ENCODE assay signal across 18 cellular contexts in genomic region chr15:78063966-78064365, GRCh38. TPM values are rescaled to one million over a fixed set of nuclear protein-coding genes. Genes with fewer than 3 reads are reported as not detected.
DNase-seq lines count a peak whose midpoint lies in the region; ATAC-seq and TF ChIP-seq lines count a peak whose summit lies in the region.
"Had no signal": no experiment of that assay in that cellular context is flagged by ENCODE, and none has a peak within 500 bp of the region (broad histone marks: within the 10 kb centered on the region; RNA-seq: fewer than 3 reads in every experiment).

No MANE protein-coding gene starts in this region.

- H2AFZ ChIP-seq in smooth muscle cell (ENCODE audit: low read depth) (no peak overlapping the region), neural progenitor cell (replicated peaks) (no peak overlapping the region)

- no peak for DNase-seq in body of pancreas
- DNase-seq in smooth muscle cell (lab: John Stamatoyannopoulos, UW; ENCODE audit: unreplicated experiment), result no peak
- no peak for DNase-seq in neural progenitor cell (ENCODE audit: low spot score)
- DNase-seq in T-cell, result no peak
- DNase-seq in T-helper 1 cell, result no peak
- DNase-seq: activated naive CD4-positive, alpha-beta T cell treated with anti-CD3 and anti-CD28 coated beads, Interleukin-2, amount 10 ng/mL, durations not matched to agents 7 days and 5 days; EL; HCEC 1CT; NCI-H1105 treated with DMSO at 0.1 percent for 48 hours; NCI-H446 treated with DMSO at 0.1 percent for 48 hours; stimulated activated CD4-positive, alpha-beta T cell treated with anti-CD3 and anti-CD28 coated beads, Interleukin-2, amount 100 ng/mL, for 24 hours had no signal

- H3K27ac Mint-ChIP-seq in neural progenitor cell (no peak overlapping the region), T-cell (no peak overlapping the region)
- H3K27ac Mint-ChIP-seq: activated naive CD4-positive, alpha-beta T cell treated with anti-CD3 and anti-CD28 coated beads, Interleukin-2, amount 10 ng/mL, durations not matched to agents 7 days and 5 days had no signal

- WGBS in body of pancreas, 2 donors, result 83 to 87% methylated on average over 4 of the region's 4 CpGs
- WGBS in smooth muscle cell (ENCODE audit: low lambda C conversion rate), result 89% methylated on average over 4 of the region's 4 CpGs

- no peak for TF ChIP-seq CTCF in body of pancreas (IDR thresholded peaks at IDR 0.05)
- no peak for TF ChIP-seq CTCF in smooth muscle cell (IDR thresholded peaks at IDR 0.05; ENCODE audit: borderline replicate concordance, insufficient read depth, poor library complexity, severe bottlenecking)
- TF ChIP-seq CTCF in neural progenitor cell (IDR thresholded peaks at IDR 0.05), result no peak

- H3K4me1 Mint-ChIP-seq in neural progenitor cell, result peaks cover 24% of the 10 kb centered on the region
- H3K4me1 Mint-ChIP-seq in T-cell, result peaks cover 18 to 27% (median 26%) of the 10 kb centered on the region in 3 donors

- intact Hi-C loops in body of pancreas (cut with DNase I), result no loop called here

- peak; percentile 4 for ATAC-seq in body of pancreas
- no peak for ATAC-seq in T-cell (replicated peaks in 1 of 4)
- no peak for ATAC-seq in GM18519 (IDR thresholded peaks at IDR 0.05; ENCODE audit: low FRiP score, unreplicated experiment)

- H3K4me3 Mint-ChIP-seq in neural progenitor cell, result no peak overlapping the region
- H3K4me3 Mint-ChIP-seq in T-cell, result no peak overlapping the region
- H3K4me3 Mint-ChIP-seq: activated naive CD4-positive, alpha-beta T cell treated with anti-CD3 and anti-CD28 coated beads, Interleukin-2, amount 10 ng/mL, durations not matched to agents 7 days and 5 days had no signal

- no peaks in the 10 kb centered on the region for H3K36me3 Mint-ChIP-seq in neural progenitor cell
- peaks cover 2% of the 10 kb centered on the region for H3K36me3 Mint-ChIP-seq in T-cell

- H3K27me3 ChIP-seq in body of pancreas (no peaks in the 10 kb centered on the region), layer of hippocampus (ENCODE audit: control insufficient read depth, insufficient read depth, low read length) (no peaks in the 10 kb centered on the region), smooth muscle cell (ENCODE audit: low read depth) (no peaks in the 10 kb centered on the region), neural progenitor cell (no peaks in the 10 kb centered on the region)

- H3K79me2 ChIP-seq in smooth muscle cell (ENCODE audit: low read depth) (peaks cover 78% of the 10 kb centered on the region), neural progenitor cell (ENCODE audit: low read depth) (peaks cover 27% of the 10 kb centered on the region)

- H3K4me2 ChIP-seq in smooth muscle cell, result no peak overlapping the region
- no peak overlapping the region for H3K4me2 ChIP-seq in neural progenitor cell

- H3F3A ChIP-seq in smooth muscle cell (ENCODE audit: low read depth) (peaks cover 27% of the 10 kb centered on the region), neural progenitor cell (ENCODE audit: low read depth) (peaks cover 6% of the 10 kb centered on the region)

- H3K4me3 ChIP-seq in GM08714 (ENCODE audit: low read length) (peak overlapping the region; percentile 14; the same call in 1 of the 2 replicates), body of pancreas (no peak overlapping the region), smooth muscle cell (no peak overlapping the region), neural progenitor cell (no peak overlapping the region)

- H3K9me3 ChIP-seq in body of pancreas (no peaks in the 10 kb centered on the region), smooth muscle cell (replicated peaks; ENCODE audit: low read depth) (no peaks in the 10 kb centered on the region), neural progenitor cell (ENCODE audit: low read depth) (no peaks in the 10 kb centered on the region)

- H3K27me3 Mint-ChIP-seq in neural progenitor cell (ENCODE audit: insufficient read depth, low read depth) (no peaks in the 10 kb centered on the region), T-cell (no peaks in the 10 kb centered on the region)
- H3K27me3 Mint-ChIP-seq: activated naive CD4-positive, alpha-beta T cell treated with anti-CD3 and anti-CD28 coated beads, Interleukin-2, amount 10 ng/mL, durations not matched to agents 7 days and 5 days had no signal

- POLR2A ChIA-PET in T-cell (lab: Charles Lee), result no interaction called here

- TF ChIP-seq POLR2A in body of pancreas (IDR thresholded peaks at IDR 0.05), result no peak

- peaks cover 97% of the 10 kb centered on the region for H4K20me1 ChIP-seq in smooth muscle cell (ENCODE audit: low read depth)
- peaks cover 17% of the 10 kb centered on the region for H4K20me1 ChIP-seq in neural progenitor cell (ENCODE audit: low read depth)

- H3K4me1 ChIP-seq in body of pancreas (peaks cover 86% of the 10 kb centered on the region), smooth muscle cell (ENCODE audit: low read depth) (peaks cover 50% of the 10 kb centered on the region), neural progenitor cell (peaks cover 23% of the 10 kb centered on the region)

- H3K36me3 ChIP-seq in body of pancreas (replicated peaks in 1 of 2; ENCODE audit: insufficient read depth in 1 of 2, low read depth in 2 of 2), result no peaks in the 10 kb centered on the region
- no peaks in the 10 kb centered on the region for H3K36me3 ChIP-seq in smooth muscle cell (ENCODE audit: low read depth)
- H3K36me3 ChIP-seq in neural progenitor cell, result no peaks in the 10 kb centered on the region

- H3K27ac ChIP-seq in body of pancreas (peak overlapping the region in 3 of 4 donors; percentile 51 to 78 (median 77)), layer of hippocampus (ENCODE audit: low read depth, low read length) (peak overlapping the region; percentile 76), smooth muscle cell (ENCODE audit: low read depth) (peak overlapping the region; percentile 95), neural progenitor cell (no peak overlapping the region)

- H3K9me3 Mint-ChIP-seq in neural progenitor cell (no peaks in the 10 kb centered on the region), T-cell (no peaks in the 10 kb centered on the region)
- H3K9me3 Mint-ChIP-seq: activated naive CD4-positive, alpha-beta T cell treated with anti-CD3 and anti-CD28 coated beads, Interleukin-2, amount 10 ng/mL, durations not matched to agents 7 days and 5 days had no signal

- no peak overlapping the region for H3K9ac ChIP-seq in smooth muscle cell (ENCODE audit: low read depth)
- H3K9ac ChIP-seq in neural progenitor cell, result no peak overlapping the region

- CTCF ChIA-PET in T-cell (lab: Charles Lee), result no interaction called here

RNA-seq across cellular contexts. Expression of gene TBC1D2B, which starts 13.5 kb away (rescaled TPM):
- 10 to 100 TPM; 35.6 to 42.3 TPM for total RNA-seq in body of pancreas
- total RNA-seq in smooth muscle cell, result 19.4 and 31.9 TPM in 2 replicates
- 14.2 and 16.1 TPM in 2 replicates for polyA plus RNA-seq in smooth muscle cell
- total RNA-seq in neural progenitor cell (ENCODE audit: low replicate concordance), result 11.7 and 18.6 TPM in 2 replicates
- total RNA-seq in T-cell, result 100 to 1,000 TPM in 3 of 5 donors, 10 to 100 TPM in 2; 86.1 to 106 (median 101) TPM

RNA-seq across cellular contexts. Expression of gene SH2D7, which starts 28.4 kb away (rescaled TPM):
- total RNA-seq in body of pancreas (not detected), smooth muscle cell (not detected in 2 replicates), neural progenitor cell (ENCODE audit: low replicate concordance) (not detected in 2 replicates), T-cell (not detected)
- polyA plus RNA-seq in smooth muscle cell, result 0.07 and 0.34 TPM in 2 replicates
- total RNA-seq: cerebellum, frontal cortex, HT1080 had no signal
- polyA plus RNA-seq: BJ had no signal
